In the genomic region with DNA sequence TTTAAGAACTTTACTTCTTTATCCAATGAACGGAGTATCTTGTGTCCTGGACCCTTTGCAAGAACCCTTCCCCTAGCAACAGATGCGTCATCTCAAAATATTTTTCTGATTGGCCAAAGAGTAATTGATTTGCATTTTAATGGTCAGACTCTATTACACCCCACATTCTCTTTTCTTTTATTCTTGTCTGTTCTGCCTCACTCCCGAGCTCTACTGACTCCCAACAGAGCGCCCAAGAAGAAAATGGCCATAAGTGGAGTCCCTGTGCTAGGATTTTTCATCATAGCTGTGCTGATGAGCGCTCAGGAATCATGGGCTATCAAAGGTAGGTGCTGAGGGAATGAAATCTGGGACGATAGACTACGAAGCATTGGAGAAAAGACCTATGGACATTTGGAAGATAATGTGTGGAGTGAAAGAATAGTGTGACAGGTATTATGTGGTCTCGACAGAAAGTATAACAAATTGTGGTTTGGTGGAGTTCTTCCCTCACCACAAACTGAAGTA, we compare ENCODE assay signal across 7 cellular contexts. TPM values are rescaled to one million over a fixed set of nuclear protein-coding genes. Genes with fewer than 3 reads are reported as not detected.
DNase-seq lines count a peak whose midpoint lies in the region; ATAC-seq and TF ChIP-seq lines count a peak whose summit lies in the region.

TSS of gene HLA-DRA (plus strand) at position 180 of the 507 bp plus-strand sequence. CDS start at position 244, 64 bp downstream.

- H3K27ac Mint-ChIP-seq in T-cell = peak within 1 kb of the TSS; percentile 8 to 78

- POLR2A ChIA-PET in T-cell (lab: Charles Lee) = interaction anchor here in 1 of 2 donors (0.9 kb wide), 1 partner anchor 246 kb away, joined by 17 read pairs; no protein-coding TSS in a partner anchor

- H3K4me3 Mint-ChIP-seq in T-cell = peak within 1 kb of the TSS; percentile 54 to 84 (median 61)

- H3K36me3 ChIP-seq in GM06990 (ENCODE audit: control insufficient read depth, insufficient read depth, low read length) = peaks cover 15% of the 10 kb centered on the region
- no peaks in the 10 kb centered on the region for H3K36me3 ChIP-seq in right lobe of liver
- peaks cover 24% of the 10 kb centered on the region for H3K36me3 ChIP-seq in upper lobe of right lung

- TF ChIP-seq POLR2A in right lobe of liver (IDR thresholded peaks at IDR 0.05) = peak; percentile 67

- WGBS in right lobe of liver (ENCODE audit: insufficient coverage, low coverage, low lambda C conversion rate, missing lambda C conversion rate) = 16% methylated on average over 8 of the region's 8 CpGs

- no peaks in the 10 kb centered on the region for H3K4me1 ChIP-seq in right lobe of liver
- H3K4me1 ChIP-seq in upper lobe of right lung = peaks cover 10% of the 10 kb centered on the region

- intact Hi-C loops in right lobe of liver (cut with DNase I) = no loop called here
- intact Hi-C loops in upper lobe of right lung (cut with DNase I) = no loop called here

- H3K27me3 ChIP-seq in GM06990 (replicated peaks; ENCODE audit: control insufficient read depth, insufficient read depth, low read length) = no peaks in the 10 kb centered on the region
- no peaks in the 10 kb centered on the region for H3K27me3 ChIP-seq in right lobe of liver
- no peaks in the 10 kb centered on the region for H3K27me3 ChIP-seq in upper lobe of right lung

- DNase-seq in GM06990 (ENCODE audit: extremely low read depth, insufficient read length) (peak; percentile 87), T-cell (peak in 18 of 34 experiments; percentile 2 to 67 (median 16)), dermis blood vessel endothelial cell (peak; percentile 74), right lobe of liver (no peak), upper lobe of right lung (no peak)

- TF ChIP-seq CTCF in GM06990 (IDR thresholded peaks at IDR 0.05; ENCODE audit: insufficient read depth, low read length, poor library complexity, severe bottlenecking) (no peak), right lobe of liver (IDR thresholded peaks at IDR 0.05) (no peak), upper lobe of right lung (IDR thresholded peaks at IDR 0.05) (no peak)

- H3K4me1 Mint-ChIP-seq in T-cell = peaks cover 8 to 21% (median 10%) of the 10 kb centered on the region in 3 donors

- CTCF ChIA-PET in T-cell (lab: Charles Lee) = interaction anchor here in 1 of 2 donors (1.9 kb wide), 1 partner anchor 252 kb away, joined by 5 read pairs; no protein-coding TSS in a partner anchor

- H3K27me3 Mint-ChIP-seq in T-cell = peaks cover 19 to 32% of the 10 kb centered on the region in 2 donors

- H3K27ac ChIP-seq in right lobe of liver (peak within 1 kb of the TSS; percentile 49 to 68 (median 67)), upper lobe of right lung (peak within 1 kb of the TSS; percentile 84)

- H3K9me3 Mint-ChIP-seq in T-cell = no peaks in the 10 kb centered on the region

- peak; percentile 84 for ATAC-seq in GM19468 (IDR thresholded peaks at IDR 0.05; ENCODE audit: extremely low read depth, unreplicated experiment)
- peak; percentile 52 for ATAC-seq in HG03565 (IDR thresholded peaks at IDR 0.05; ENCODE audit: unreplicated experiment)
- peak; percentile 65 to 88 (median 73) for ATAC-seq in T-cell (replicated peaks in 1 of 4)
- peak; percentile 74 to 88 (median 80) for ATAC-seq in right lobe of liver
- peak; percentile 87 for ATAC-seq in upper lobe of right lung

- H3K36me3 Mint-ChIP-seq in T-cell = no peaks in the 10 kb centered on the region

- H3K9me3 ChIP-seq in right lobe of liver (no peaks in the 10 kb centered on the region), upper lobe of right lung (no peaks in the 10 kb centered on the region)

- H3K4me3 ChIP-seq in GM06990 (replicated peaks; ENCODE audit: low read depth, low read length) = peak within 1 kb of the TSS; percentile 96
- peak within 1 kb of the TSS; percentile 24 to 48 (median 25) for H3K4me3 ChIP-seq in right lobe of liver
- peak within 1 kb of the TSS; percentile 58 for H3K4me3 ChIP-seq in upper lobe of right lung

RNA-seq across cellular contexts. Expression of gene HLA-DRA, which starts in this region (rescaled TPM):
- total RNA-seq in T-cell (100 to 1,000 TPM in 1 of 5 donors, 10 to 100 TPM in 4; 41.1 to 131 (median 47.9) TPM), dermis blood vessel endothelial cell (0.09 TPM in 1 of 2 replicates, not detected in the other), right lobe of liver (100 to 1,000 TPM in 1 of 6 experiments, 10 to 100 TPM in 5; 21.2 to 235 (median 66.8) TPM), upper lobe of right lung (1,444 TPM)

Comparison
In these comparisons a context has a peak if more than half of its experiments do, and no peak if none do; other contexts are left out.
1. RNA of gene HLA-DRA (total RNA-seq): 1,444 TPM in upper lobe of right lung (single experiment), 21.2 to 235 TPM in right lobe of liver and 41.1 to 131 TPM in T-cell; 0.09 TPM in dermis blood vessel endothelial cell; every median in the first group is over 10 times any median in the second.
2. Peak in DNase-seq in dermis blood vessel endothelial cell; RNA of the gene not detected or under 1 TPM.
3. DNase-seq: peak in GM06990 (single experiment) and T-cell (18 of 34); none in right lobe of liver (0 of 3) and upper lobe of right lung (single experiment).
4. H3K4me3 ChIP-seq: peak in every context shown above with its lines; median percentile 96 in GM06990; 58 in upper lobe of right lung; 25 in right lobe of liver.
5. Peak in every context shown above with its lines, with median percentiles within 50 percentile points of each other: ATAC-seq.